In the genomic region with DNA sequence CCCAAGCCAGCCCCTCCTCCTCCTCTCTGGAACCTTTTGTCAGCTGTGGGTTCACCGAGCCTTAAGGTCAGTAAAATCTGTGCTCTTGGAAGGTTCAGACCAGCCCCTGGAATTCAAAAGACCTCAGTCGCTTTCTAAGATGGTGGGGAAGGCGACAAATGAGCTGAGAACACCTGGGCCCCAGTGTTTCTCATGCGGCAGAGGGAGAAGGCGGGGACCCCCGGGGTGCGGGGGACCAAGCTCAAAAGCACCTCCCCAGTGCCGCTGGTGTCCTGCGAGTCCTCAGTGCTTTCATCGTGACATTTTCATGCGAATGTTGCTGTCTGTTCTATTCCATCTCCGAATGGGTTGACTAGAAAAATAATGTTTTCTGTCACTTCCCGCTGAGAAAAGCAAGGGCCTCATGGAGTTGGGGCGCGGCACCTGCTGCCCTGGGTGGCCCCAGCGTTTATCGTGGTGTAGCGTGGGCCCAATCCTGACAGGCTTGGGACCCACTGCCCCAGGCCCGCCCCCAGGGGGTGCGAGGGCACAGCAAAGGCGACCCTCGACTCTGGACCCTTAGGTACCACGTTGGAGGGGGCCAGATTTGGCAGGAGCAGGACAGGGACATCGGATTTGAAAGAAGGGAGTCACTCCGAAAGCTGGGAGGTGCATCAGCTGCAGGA, we compare ENCODE assay signal across 19 cellular contexts. TPM values are rescaled to one million over a fixed set of nuclear protein-coding genes. Genes with fewer than 3 reads are reported as not detected.
DNase-seq lines count a peak whose midpoint lies in the region; ATAC-seq and TF ChIP-seq lines count a peak whose summit lies in the region.
"Had no signal": no experiment of that assay in that cellular context is flagged by ENCODE, and none has a peak within 500 bp of the region (broad histone marks: within the 10 kb centered on the region; RNA-seq: fewer than 3 reads in every experiment).

No MANE protein-coding gene starts in this region.

- H3K9ac ChIP-seq in NT2/D1 (ENCODE audit: insufficient read length, low read depth) (peak overlapping the region; percentile 10), iPS-15b (ENCODE audit: low read depth, low read length) (no peak overlapping the region)

- TF ChIP-seq CTCF in GM13976 (IDR thresholded peaks at IDR 0.05; ENCODE audit: borderline replicate concordance, control extremely low read depth, extremely low read depth, insufficient read depth, missing control alignments) (no peak), stomach (IDR thresholded peaks at IDR 0.05) (no peak)

- H3K4me1 ChIP-seq in NT2/D1 (ENCODE audit: insufficient read depth, insufficient read length) (peaks cover 8% of the 10 kb centered on the region), iPS-15b (ENCODE audit: control insufficient read depth, insufficient read depth, low read length) (peaks cover 13% of the 10 kb centered on the region), stomach (peaks cover 12 to 19% (median 15%) of the 10 kb centered on the region in 4 donors)

- peaks cover 6% of the 10 kb centered on the region for H3K27me3 ChIP-seq in NT2/D1 (ENCODE audit: insufficient read depth, insufficient read length)
- H3K27me3 ChIP-seq in iPS-15b (ENCODE audit: control insufficient read depth, insufficient read depth, low read length), result peaks cover 8% of the 10 kb centered on the region
- no peaks in the 10 kb centered on the region for H3K27me3 ChIP-seq in stomach
- H3K27me3 ChIP-seq: BE2C had no signal

- H3K4me3 ChIP-seq in NT2/D1 (ENCODE audit: insufficient read length, low read depth) (no peak overlapping the region), iPS-15b (ENCODE audit: low read depth, low read length) (peak overlapping the region; percentile 30), stomach (no peak overlapping the region)
- H3K4me3 ChIP-seq: HAP-1 had no signal

- no peaks in the 10 kb centered on the region for H3K9me3 ChIP-seq in NT2/D1 (ENCODE audit: insufficient read depth, low read length)
- H3K9me3 ChIP-seq in iPS-15b (ENCODE audit: control insufficient read depth, insufficient read depth, low read length), result no peaks in the 10 kb centered on the region
- no peaks in the 10 kb centered on the region for H3K9me3 ChIP-seq in stomach
- H3K9me3 ChIP-seq: BE2C, HAP-1 had no signal

- no peak overlapping the region for H3K27ac ChIP-seq in stomach

- TF ChIP-seq EP300 in stomach (IDR thresholded peaks at IDR 0.05), result no peak

- in situ Hi-C loops in GM13976 (cut with MboI; ENCODE audit: low sequenced_read_pairs, unreplicated experiment), result no loop called here

- DNase-seq in GM13976 (ENCODE audit: low spot score), result peak; percentile 19
- no peak for DNase-seq in NT2/D1 (ENCODE audit: low read depth, low spot score)
- peak; percentile 48 for DNase-seq in retina
- DNase-seq in stomach, result no peak
- no peak for DNase-seq in effector CD8-positive, alpha-beta T cell (lab: John Stamatoyannopoulos, UW)
- DNase-seq: BE2C; CD4-positive, alpha-beta memory T cell; DMS53; EL; KBM-7; NCI-H1105; NCI-H1694; NCI-H2081 treated with DMSO at 0.1 percent for 48 hours; NCI-H446 treated with DMSO at 0.1 percent for 48 hours had no signal

- H3K36me3 ChIP-seq in NT2/D1 (ENCODE audit: insufficient read depth, insufficient read length, low read length) (no peaks in the 10 kb centered on the region), iPS-15b (ENCODE audit: control insufficient read depth, insufficient read depth, low read length) (no peaks in the 10 kb centered on the region), stomach (no peaks in the 10 kb centered on the region)
- H3K36me3 ChIP-seq: BE2C, HAP-1 had no signal

- 80 to 81% (median 80%) methylated on average over 25 of the region's 25 CpGs for whole genome bisulfite sequencing in stomach, 5 donors

- intact Hi-C loops in stomach (cut with DNase I; ENCODE audit: low total_unique reads), result no loop called here

- no peak for ATAC-seq in GM19455 (IDR thresholded peaks at IDR 0.05; ENCODE audit: unreplicated experiment)
- ATAC-seq in HG03520 (IDR thresholded peaks at IDR 0.05; ENCODE audit: unreplicated experiment), result no peak
- ATAC-seq: Right ventricle myocardium inferior had no signal

- no peak for TF ChIP-seq POLR2A in stomach (IDR thresholded peaks at IDR 0.05)

RNA-seq across cellular contexts. Expression of a gene that starts 0.8 kb away (rescaled TPM):
- total RNA-seq in stomach, result not detected
- polyA plus RNA-seq in stomach, result 1 to 10 TPM in 1 of 3 donors, not detected in 2; 1.3 TPM

RNA-seq across cellular contexts. Expression of a gene that starts 22.2 kb away (rescaled TPM):
- total RNA-seq in stomach, result 10 to 100 TPM; 23.2 to 42.0 (median 33.2) TPM
- polyA plus RNA-seq in stomach, result 10 to 100 TPM; 22.7 to 76.8 (median 25.8) TPM
- total RNA-seq: CD4-positive, alpha-beta memory T cell; Right ventricle myocardium inferior had no signal

RNA-seq across cellular contexts. Expression of a gene that starts 27.6 kb away (rescaled TPM):
- 10 to 100 TPM in 2 of 5 donors, 1 to 10 TPM in 2, not detected in 1; 1.8 to 33.0 (median 18.1) TPM for total RNA-seq in stomach
- polyA plus RNA-seq in stomach, result 10 to 100 TPM; 15.7 to 17.7 (median 15.8) TPM

RNA-seq across cellular contexts. Expression of a gene that starts 36.4 kb away (rescaled TPM):
- total RNA-seq in stomach, result 10 to 100 TPM in 1 of 5 donors, 1 to 10 TPM in 3, not detected in 1; 7.2 to 21.7 (median 9.7) TPM
- polyA plus RNA-seq in stomach, result 10 to 100 TPM in 1 of 3 donors, 1 to 10 TPM in 2; 4.2 to 29.0 (median 9.2) TPM

RNA-seq across cellular contexts. Expression of a gene that starts 46.0 kb away (rescaled TPM):
- 1 to 10 TPM in 1 of 5 donors, under 1 TPM in 1, not detected in 3; 0.55 to 3.6 TPM for total RNA-seq in stomach
- 1 to 10 TPM in 2 of 3 donors, under 1 TPM in 1; 0.46 to 1.5 (median 1.5) TPM for polyA plus RNA-seq in stomach

Comparison
In these comparisons a context has a peak if more than half of its experiments do, and no peak if none do; other contexts are left out.
1. DNase-seq: peak in GM13976 (single experiment) and retina (single experiment); none in NT2/D1 (single experiment), stomach (single experiment) and effector CD8-positive, alpha-beta T cell (single experiment).